ENCODE assay signal across 20 cellular contexts in the genomic region with DNA sequence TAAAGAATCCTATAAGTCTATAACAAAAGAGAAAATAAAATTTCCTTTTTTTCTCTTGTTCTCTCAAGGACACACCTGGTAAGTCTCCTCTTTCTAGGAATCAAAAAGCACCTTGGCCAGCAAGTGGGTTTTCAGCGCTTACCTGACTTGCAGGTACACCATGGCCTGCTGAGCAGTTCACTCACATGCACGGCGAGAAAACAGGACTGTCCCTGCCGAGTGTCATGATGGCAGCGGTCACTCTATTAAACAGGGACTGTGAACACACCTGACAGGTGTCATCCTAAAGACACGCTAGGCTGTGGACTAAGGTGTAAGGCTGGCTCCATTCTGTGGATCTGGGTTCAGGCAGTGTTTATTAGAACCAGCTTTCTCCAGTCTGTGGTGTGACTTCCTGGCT.
"Had no signal": no experiment of that assay in that cellular context is flagged by ENCODE, and none has a peak within 500 bp of the region (broad histone marks: within the 10 kb centered on the region; RNA-seq: fewer than 3 reads in every experiment).

No MANE protein-coding gene starts in this region.

- DNase-seq: cerebellar nuclear complex; colonic mucosa; dermis blood vessel endothelial cell; effector CD4-positive, alpha-beta T cell; endodermal cell; erythroblast; foreskin keratinocyte; immature natural killer cell; left colon; left ventricle myocardium superior; mesenchymal stem cell; naive B cell; small intestine; stimulated activated CD4-positive, alpha-beta T cell treated with anti-CD3 and anti-CD28 coated beads, Interleukin-12 subunit alpha, Interleukin-12 subunit beta, amount 100 ng/mL, for 4 hours; stimulated activated naive CD4-positive, alpha-beta T cell treated with Interleukin-2 at 50 U/mL for 16 hours had no signal

- H3K4me1 Mint-ChIP-seq: immature natural killer cell, naive B cell had no signal

- H3K27ac Mint-ChIP-seq: endodermal cell, immature natural killer cell, naive B cell had no signal

- H3K36me3 ChIP-seq: colonic mucosa, right atrium auricular region, suprapubic skin, tibial artery had no signal

- H3K36me3 Mint-ChIP-seq: immature natural killer cell, naive B cell had no signal

- ATAC-seq: foreskin keratinocyte, left colon, left ventricle myocardium superior had no signal

- H3K27me3 ChIP-seq: colonic mucosa, foreskin keratinocyte, right atrium auricular region, suprapubic skin had no signal

- H3K27ac ChIP-seq: colonic mucosa, foreskin keratinocyte, right atrium auricular region, suprapubic skin, tibial artery had no signal

- H3K4me3 ChIP-seq: colonic mucosa, lung, right atrium auricular region, suprapubic skin, tibial artery had no signal

- H3K4me1 ChIP-seq: colonic mucosa, foreskin keratinocyte, right atrium auricular region, suprapubic skin, tibial artery had no signal

- H3K9me3 ChIP-seq: colonic mucosa had no signal

- H3K4me3 Mint-ChIP-seq: endodermal cell, immature natural killer cell, naive B cell, neural crest cell had no signal
